ENCODE assay signal across 22 cellular contexts in genomic region chr9:88090151-88090581, GRCh38. TPM values are rescaled to one million over a fixed set of nuclear protein-coding genes. Genes with fewer than 3 reads are reported as not detected.
A peak's percentile ranks its signal among the peaks of the same experiment; 100 is the strongest.
DNase-seq lines count a peak whose midpoint lies in the region; ATAC-seq, FAIRE-seq and TF ChIP-seq lines count a peak whose summit lies in the region.
"Had no signal": no experiment of that assay in that cellular context is flagged by ENCODE, and none has a peak within 500 bp of the region (broad histone marks: within the 10 kb centered on the region; RNA-seq: fewer than 3 reads in every experiment).

No MANE protein-coding gene starts in this region.

- H3K36me3 ChIP-seq in Caco-2 (ENCODE audit: control insufficient read depth, insufficient read depth, low read length) (no peaks in the 10 kb centered on the region), astrocyte (ENCODE audit: insufficient read depth, low read length) (no peaks in the 10 kb centered on the region)
- H3K36me3 ChIP-seq: spleen, upper lobe of left lung, WERI-Rb-1 had no signal

- H3K36me3 Mint-ChIP-seq in Caco-2 (ENCODE audit: insufficient read depth, unreplicated experiment) (no peaks in the 10 kb centered on the region), astrocyte (ENCODE audit: low read depth, unreplicated experiment) (no peaks in the 10 kb centered on the region)
- H3K36me3 Mint-ChIP-seq in stimulated activated memory B cell treated with anti-CD40 and anti-IgM and Interleukin-4, amounts not matched to agents 10 μg/mL and 1 μg/mL and 100 μg/mL, for 72 hours: no peaks in the 10 kb centered on the region
- H3K36me3 Mint-ChIP-seq: CD8-positive, alpha-beta memory T cell; stimulated activated effector memory CD8-positive, alpha-beta T cell treated with anti-CD3 and anti-CD28 coated beads, Interleukin-12 subunit alpha, Interleukin-12 subunit beta, amount 100 ng/mL, for 72 hours had no signal

- H3K27me3 Mint-ChIP-seq in Caco-2 (ENCODE audit: insufficient read depth, unreplicated experiment) (no peaks in the 10 kb centered on the region), astrocyte (ENCODE audit: low read depth, unreplicated experiment) (no peaks in the 10 kb centered on the region)
- no peaks in the 10 kb centered on the region for H3K27me3 Mint-ChIP-seq in stimulated activated memory B cell treated with anti-CD40 and anti-IgM and Interleukin-4, amounts not matched to agents 10 μg/mL and 1 μg/mL and 100 μg/mL, for 72 hours
- H3K27me3 Mint-ChIP-seq: activated CD8-positive, alpha-beta T cell treated with anti-CD3 and anti-CD28 coated beads for 36 hours had no signal

- H3K4me3 ChIP-seq in Caco-2 (ENCODE audit: low read depth, low read length) (no peak overlapping the region), astrocyte (ENCODE audit: insufficient read depth, low read depth, low read length) (no peak overlapping the region)
- H3K4me3 ChIP-seq: spleen, upper lobe of left lung had no signal

- H3K27me3 ChIP-seq in Caco-2 (replicated peaks; ENCODE audit: control insufficient read depth, insufficient read depth, low read length): no peaks in the 10 kb centered on the region
- no peaks in the 10 kb centered on the region for H3K27me3 ChIP-seq in astrocyte (ENCODE audit: insufficient read depth, low read length)
- H3K27me3 ChIP-seq: upper lobe of left lung had no signal

- no peak overlapping the region for H3K27ac ChIP-seq in astrocyte (ENCODE audit: low read depth, low read length)
- H3K27ac ChIP-seq: spleen, upper lobe of left lung, WERI-Rb-1 had no signal

- no peak overlapping the region for H3K4me2 ChIP-seq in astrocyte (ENCODE audit: low read length)

- H3K27ac Mint-ChIP-seq in Caco-2 (ENCODE audit: unreplicated experiment) (no peak overlapping the region), astrocyte (ENCODE audit: unreplicated experiment) (no peak overlapping the region)
- no peak overlapping the region for H3K27ac Mint-ChIP-seq in stimulated activated memory B cell treated with anti-CD40 and anti-IgM and Interleukin-4, amounts not matched to agents 10 μg/mL and 1 μg/mL and 100 μg/mL, for 72 hours
- H3K27ac Mint-ChIP-seq: activated CD8-positive, alpha-beta T cell treated with anti-CD3 and anti-CD28 coated beads for 36 hours; activated T-helper 1 cell treated with anti-CD3 and anti-CD28 coated beads, Interleukin-12 subunit alpha, Interleukin-12 subunit beta, Interleukin-2, Interleukin-4 antibody, amounts not matched to agents 30 ng/mL and 10 ng/mL and 1 ng/mL, durations not matched to agents 14 hours and 24 hours and 36 hours; CD8-positive, alpha-beta memory T cell; stimulated activated effector memory CD8-positive, alpha-beta T cell treated with anti-CD3 and anti-CD28 coated beads, Interleukin-12 subunit alpha, Interleukin-12 subunit beta, amount 100 ng/mL, for 72 hours had no signal

- no peaks in the 10 kb centered on the region; the same call in 1 of the 2 replicates for H3K4me1 ChIP-seq in Caco-2
- no peaks in the 10 kb centered on the region for H3K4me1 ChIP-seq in astrocyte (ENCODE audit: insufficient read depth, low read length)

- CTCF ChIA-PET in Caco-2 (lab: Charles Lee): interaction anchor here (0.6 to 0.7 kb wide), 2 partner anchors 14 to 145 kb away, joined by 3 read pairs; no protein-coding TSS in a partner anchor

- no peaks in the 10 kb centered on the region for H3K79me2 ChIP-seq in astrocyte (ENCODE audit: insufficient read depth, low read length)

- H4K20me1 ChIP-seq in astrocyte (ENCODE audit: insufficient read depth, low read length): no peaks in the 10 kb centered on the region

- no peaks in the 10 kb centered on the region for H3K9me3 ChIP-seq in Caco-2
- H3K9me3 ChIP-seq in astrocyte (ENCODE audit: insufficient read depth, low read depth, low read length): peaks cover 3% of the 10 kb centered on the region
- H3K9me3 ChIP-seq: spleen, upper lobe of left lung had no signal

- no peak overlapping the region for H2AFZ ChIP-seq in astrocyte (ENCODE audit: low read depth, low read length)

- DNase-seq in Caco-2 (peak; percentile 29 to 66), astrocyte (ENCODE audit: low read depth) (peak; percentile 43), left ventricle myocardium superior (peak; percentile 57), omental fat pad (ENCODE audit: low spot score) (no peak), NCI-H524 treated with DMSO at 0.1 percent for 48 hours (lab: John Stamatoyannopoulos, UW) (no peak), urothelium cell line (ENCODE audit: low spot score) (no peak)
- no peak for DNase-seq in activated CD8-positive, alpha-beta memory T cell treated with anti-CD3 and anti-CD28 coated beads, Interleukin-2, amount 50 U/mL, for 4 hours
- DNase-seq: activated CD8-positive, alpha-beta T cell treated with anti-CD3 and anti-CD28 coated beads for 36 hours; CD8-positive, alpha-beta memory T cell; KG1; NCI-H1105 treated with DMSO at 0.1 percent for 48 hours; NCI-H2227 treated with DMSO at 0.1 percent for 48 hours; SHP77; spleen; upper lobe of left lung; WERI-Rb-1 had no signal

- no TSS peak for BruUV-seq in Caco-2 (replicated peaks; lab: Mats Ljungman, UMichigan)

- H3K9me3 Mint-ChIP-seq in Caco-2 (ENCODE audit: unreplicated experiment): no peaks in the 10 kb centered on the region
- no peaks in the 10 kb centered on the region for H3K9me3 Mint-ChIP-seq in astrocyte (ENCODE audit: unreplicated experiment)
- no peaks in the 10 kb centered on the region for H3K9me3 Mint-ChIP-seq in stimulated activated memory B cell treated with anti-CD40 and anti-IgM and Interleukin-4, amounts not matched to agents 10 μg/mL and 1 μg/mL and 100 μg/mL, for 72 hours
- H3K9me3 Mint-ChIP-seq: activated CD8-positive, alpha-beta T cell treated with anti-CD3 and anti-CD28 coated beads for 36 hours; activated T-helper 1 cell treated with anti-CD3 and anti-CD28 coated beads, Interleukin-12 subunit alpha, Interleukin-12 subunit beta, Interleukin-2, Interleukin-4 antibody, amounts not matched to agents 30 ng/mL and 10 ng/mL and 1 ng/mL, durations not matched to agents 14 hours and 24 hours and 36 hours; CD8-positive, alpha-beta memory T cell; stimulated activated effector memory CD8-positive, alpha-beta T cell treated with anti-CD3 and anti-CD28 coated beads, Interleukin-12 subunit alpha, Interleukin-12 subunit beta, amount 100 ng/mL, for 72 hours had no signal

- intact Hi-C loops in Caco-2 (cut with micrococcal nuclease; ENCODE audit: unreplicated experiment) (no loop called here), left ventricle myocardium superior (cut with micrococcal nuclease) (no loop called here)

- H3K4me3 Mint-ChIP-seq in Caco-2 (ENCODE audit: unreplicated experiment) (no peak overlapping the region), astrocyte (ENCODE audit: unreplicated experiment) (no peak overlapping the region)
- H3K4me3 Mint-ChIP-seq in stimulated activated memory B cell treated with anti-CD40 and anti-IgM and Interleukin-4, amounts not matched to agents 10 μg/mL and 1 μg/mL and 100 μg/mL, for 72 hours: no peak overlapping the region
- H3K4me3 Mint-ChIP-seq: activated CD8-positive, alpha-beta T cell treated with anti-CD3 and anti-CD28 coated beads for 36 hours; activated T-helper 1 cell treated with anti-CD3 and anti-CD28 coated beads, Interleukin-12 subunit alpha, Interleukin-12 subunit beta, Interleukin-2, Interleukin-4 antibody, amounts not matched to agents 30 ng/mL and 10 ng/mL and 1 ng/mL, durations not matched to agents 14 hours and 24 hours and 36 hours; CD8-positive, alpha-beta memory T cell; stimulated activated effector memory CD8-positive, alpha-beta T cell treated with anti-CD3 and anti-CD28 coated beads, Interleukin-12 subunit alpha, Interleukin-12 subunit beta, amount 100 ng/mL, for 72 hours had no signal

- ATAC-seq in left ventricle myocardium superior (peak; percentile 86), omental fat pad (ENCODE audit: low FRiP score) (peak; percentile 59)
- no peak for ATAC-seq in stimulated activated memory B cell treated with anti-CD40 and anti-IgM and Interleukin-4, amounts not matched to agents 10 μg/mL and 1 μg/mL and 100 μg/mL, for 72 hours
- ATAC-seq: activated CD8-positive, alpha-beta T cell treated with anti-CD3 and anti-CD28 coated beads for 36 hours; stimulated activated effector memory CD8-positive, alpha-beta T cell treated with anti-CD3 and anti-CD28 coated beads, Interleukin-12 subunit alpha, Interleukin-12 subunit beta, amount 100 ng/mL, for 72 hours had no signal

- POLR2A ChIA-PET in Caco-2 (lab: Charles Lee): no interaction called here

- no peak for FAIRE-seq in astrocyte (lab: Jason Lieb, UNC)
- FAIRE-seq in urothelium cell line (lab: Jason Lieb, UNC): no peak
- FAIRE-seq: endothelial cell of umbilical vein had no signal

- no peaks in the 10 kb centered on the region for H3K4me1 Mint-ChIP-seq in Caco-2 (ENCODE audit: low read depth, unreplicated experiment)
- peaks cover 22% of the 10 kb centered on the region for H3K4me1 Mint-ChIP-seq in astrocyte (ENCODE audit: low read depth, unreplicated experiment)
- H3K4me1 Mint-ChIP-seq in stimulated activated memory B cell treated with anti-CD40 and anti-IgM and Interleukin-4, amounts not matched to agents 10 μg/mL and 1 μg/mL and 100 μg/mL, for 72 hours: no peaks in the 10 kb centered on the region
- H3K4me1 Mint-ChIP-seq: CD8-positive, alpha-beta memory T cell; stimulated activated effector memory CD8-positive, alpha-beta T cell treated with anti-CD3 and anti-CD28 coated beads, Interleukin-12 subunit alpha, Interleukin-12 subunit beta, amount 100 ng/mL, for 72 hours had no signal

- no peak overlapping the region for H3K9ac ChIP-seq in astrocyte (ENCODE audit: low read length)

- no peak for TF ChIP-seq CTCF in Caco-2 (IDR thresholded peaks at IDR 0.05; ENCODE audit: insufficient read depth in 1 of 2, low read depth in 1 of 2, low read length in 1 of 2, severe bottlenecking in 1 of 2, unreplicated experiment in 1 of 2)
- no peak for TF ChIP-seq CTCF in astrocyte (IDR thresholded peaks at IDR 0.05; ENCODE audit: insufficient read depth, low read depth, low read length)
- TF ChIP-seq CTCF in omental fat pad (IDR thresholded peaks at IDR 0.05): no peak

RNA-seq across cellular contexts. Expression of gene SPATA31C2, which starts 48.1 kb away (rescaled TPM):
- total RNA-seq in Caco-2 (2022) (not detected in 2 replicates), astrocyte (not detected in 2 replicates), left ventricle myocardium superior (not detected), omental fat pad (not detected)
- total RNA-seq: CD8-positive, alpha-beta memory T cell; endothelial cell of umbilical vein; glomerular endothelial cell; spleen; T-helper 1 cell treated with Interleukin-12 subunit alpha and Interleukin-12 subunit beta and Interleukin-4 antibody, amounts not matched to agents 30 ng/mL and 1 ng/mL, for 36 hours; upper lobe of left lung had no signal

Comparison
In these comparisons a context has a peak if more than half of its experiments do, and no peak if none do; other contexts are left out.
1. DNase-seq: peak in Caco-2 (2 of 2), astrocyte (single experiment) and left ventricle myocardium superior (single experiment); none in omental fat pad (single experiment), activated CD8-positive, alpha-beta memory T cell treated with anti-CD3 and anti-CD28 coated beads, Interleukin-2, amount 50 U/mL, for 4 hours (single experiment), NCI-H524 treated with DMSO at 0.1 percent for 48 hours (single experiment) and urothelium cell line (single experiment).